ENCODE assay signal across 9 cellular contexts in the genomic region with DNA sequence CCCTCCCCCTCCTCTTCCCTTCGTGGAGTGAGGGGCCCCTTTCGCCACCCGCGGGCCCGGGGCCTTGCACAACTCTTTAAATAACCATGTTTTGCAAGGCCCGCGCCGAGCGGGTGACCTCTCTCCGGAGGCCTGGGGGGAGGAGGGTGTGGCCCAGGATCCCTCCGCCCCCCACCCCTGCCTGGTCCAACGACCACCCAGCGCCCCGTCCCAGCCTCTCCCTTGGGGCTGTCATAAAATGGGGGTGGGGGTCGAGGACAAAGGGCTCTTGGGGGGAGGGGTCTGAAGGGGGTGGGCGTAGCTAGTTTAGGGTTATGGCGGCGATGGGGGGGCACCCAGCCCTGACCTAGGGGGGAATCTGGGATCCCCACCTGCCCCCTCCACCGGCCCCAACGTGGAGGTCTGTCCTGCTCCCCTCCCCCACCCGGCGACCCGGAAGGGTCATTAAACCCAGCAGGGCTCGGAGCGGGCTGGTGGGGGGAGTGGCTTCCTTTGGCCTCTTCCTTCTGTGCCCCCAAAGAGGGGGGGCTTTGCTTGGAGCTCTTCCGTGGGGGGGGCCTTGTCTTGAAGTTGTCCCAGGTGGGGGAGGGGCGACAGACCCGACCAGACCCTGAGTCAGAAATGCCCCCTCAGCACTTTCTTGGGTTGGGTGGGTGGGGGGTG. TPM values are rescaled to one million over a fixed set of nuclear protein-coding genes. Genes with fewer than 3 reads are reported as not detected.
DNase-seq lines count a peak whose midpoint lies in the region; ATAC-seq and TF ChIP-seq lines count a peak whose summit lies in the region.
"Had no signal": no experiment of that assay in that cellular context is flagged by ENCODE, and none has a peak within 500 bp of the region (broad histone marks: within the 10 kb centered on the region; RNA-seq: fewer than 3 reads in every experiment).

No MANE protein-coding gene starts in this region.

- H3K27ac Mint-ChIP-seq in CD4-positive, alpha-beta T cell = no peak overlapping the region
- peak overlapping the region; percentile 74 for H3K27ac Mint-ChIP-seq in memory B cell

- H3K4me1 ChIP-seq in vagina = peaks cover 33% of the 10 kb centered on the region

- POLR2A ChIA-PET in CD4-positive, alpha-beta T cell (lab: Charles Lee) = interaction anchor here (0.7 kb wide), 1 partner anchor 50 kb away, joined by 3 read pairs; no protein-coding TSS in a partner anchor

- intact Hi-C loops in CD4-positive, alpha-beta T cell (cut with DNase I, micrococcal nuclease) = loop anchor here in 1 of 2 experiments (5.0 kb wide), 1 partner anchor 265 kb away; no protein-coding TSS in a partner anchor
- intact Hi-C loops in vagina (cut with DNase I) = loop anchor here (10.0 kb wide), 1 partner anchor 318 kb away; the partner anchor contains the start of genes ATP5F1D and MIDN

- H3K9me3 ChIP-seq in CD4-positive, alpha-beta T cell (ENCODE audit: control insufficient read depth, low read length) = no peaks in the 10 kb centered on the region
- H3K9me3 ChIP-seq in vagina = no peaks in the 10 kb centered on the region

- TF ChIP-seq EP300 in Ishikawa (IDR thresholded peaks at IDR 0.05; ENCODE audit: borderline replicate concordance) = no peak

- H3K27me3 ChIP-seq in CD4-positive, alpha-beta T cell (ENCODE audit: control insufficient read depth, insufficient read depth, low read length) = no peaks in the 10 kb centered on the region
- H3K27me3 ChIP-seq in vagina = no peaks in the 10 kb centered on the region

- H3K4me1 Mint-ChIP-seq in CD4-positive, alpha-beta T cell (ENCODE audit: low read depth) = peaks cover 2% of the 10 kb centered on the region
- peaks cover 3% of the 10 kb centered on the region for H3K4me1 Mint-ChIP-seq in memory B cell

- no peaks in the 10 kb centered on the region for H3K9me3 Mint-ChIP-seq in CD4-positive, alpha-beta T cell
- no peaks in the 10 kb centered on the region for H3K9me3 Mint-ChIP-seq in memory B cell

- H3K27me3 Mint-ChIP-seq in CD4-positive, alpha-beta T cell = no peaks in the 10 kb centered on the region
- H3K27me3 Mint-ChIP-seq in memory B cell = no peaks in the 10 kb centered on the region

- no peak overlapping the region for H3K27ac ChIP-seq in CD4-positive, alpha-beta T cell (ENCODE audit: low read depth, low read length)
- H3K27ac ChIP-seq in caudate nucleus (ENCODE audit: low read depth, low read length) (peak overlapping the region; percentile 36), vagina (peak overlapping the region; percentile 82)

- peak overlapping the region; percentile 82 for H3K4me3 Mint-ChIP-seq in CD4-positive, alpha-beta T cell
- peak overlapping the region; percentile 86 for H3K4me3 Mint-ChIP-seq in memory B cell

- DNase-seq in CD4-positive, alpha-beta T cell = no peak
- DNase-seq in caudate nucleus (lab: John Stamatoyannopoulos, UW) (no peak), memory B cell (ENCODE audit: low spot score in 2 of 2) (no peak), vagina (ENCODE audit: extremely low spot score in 2 of 2) (no peak), kidney glomerular epithelial cell (lab: John Stamatoyannopoulos, UW) (no peak)

- H3K36me3 ChIP-seq in vagina = no peaks in the 10 kb centered on the region

- TF ChIP-seq RAD21 in Ishikawa (IDR thresholded peaks at IDR 0.05; ENCODE audit: low read depth) = no peak

- no peak for ATAC-seq in CD4-positive, alpha-beta T cell (ENCODE audit: poor library complexity)
- ATAC-seq in memory B cell (ENCODE audit: low read depth) (no peak), GM18870 (IDR thresholded peaks at IDR 0.05; ENCODE audit: unreplicated experiment) (no peak)
- ATAC-seq in activated CD4-positive, CD25-positive, alpha-beta regulatory T cell treated with anti-CD3 and anti-CD28 coated beads, Interleukin-2, amount 50 U/mL, for 24 hours = no peak

- no peaks in the 10 kb centered on the region for H3K36me3 Mint-ChIP-seq in CD4-positive, alpha-beta T cell (ENCODE audit: low read depth)
- H3K36me3 Mint-ChIP-seq in memory B cell = no peaks in the 10 kb centered on the region

- CTCF ChIA-PET in CD4-positive, alpha-beta T cell (lab: Charles Lee) = interaction anchor here (1.2 kb wide), 1 partner anchor 64 kb away, joined by 3 read pairs; no protein-coding TSS in a partner anchor

- no peak for TF ChIP-seq CTCF in CD4-positive, alpha-beta T cell (IDR thresholded peaks at IDR 0.05)
- TF ChIP-seq CTCF in vagina (IDR thresholded peaks at IDR 0.05) = no peak

- H3K4me3 ChIP-seq in vagina = peak overlapping the region; percentile 72 to 87

- no peak for TF ChIP-seq POLR2A in vagina (IDR thresholded peaks at IDR 0.05)

TF ChIP-seq in Ishikawa, 13 proteins besides CTCF, POLR2A, EP300 and RAD21:
- TF ChIP-seq ZBTB7A (IDR thresholded peaks at IDR 0.05; ENCODE audit: low read depth) = 0 out of 2 replicates have a peak, but pooled peaks have one; percentile 60
- TF ChIP-seq YY1 (IDR thresholded peaks at IDR 0.05; ENCODE audit: low read depth) = no peak
- TF ChIP-seq TEAD4 (IDR thresholded peaks at IDR 0.05) = no peak
- no peak for TF ChIP-seq FOXM1 (IDR thresholded peaks at IDR 0.05; ENCODE audit: borderline replicate concordance, low read depth)
- no peak for TF ChIP-seq NFIC (IDR thresholded peaks at IDR 0.05)
- no peak for TF ChIP-seq TAF1 (IDR thresholded peaks at IDR 0.05; ENCODE audit: low read depth)
- no peak for TF ChIP-seq CREB1 (IDR thresholded peaks at IDR 0.05; ENCODE audit: low read depth)
- TF ChIP-seq MAX (IDR thresholded peaks at IDR 0.05) = no peak
- peak; percentile 32; the same call in 1 of the 2 replicates for TF ChIP-seq CEBPB (IDR thresholded peaks at IDR 0.05)
- no peak for TF ChIP-seq REST (IDR thresholded peaks at IDR 0.05; ENCODE audit: low read depth)
- no peak for TF ChIP-seq TCF12 (IDR thresholded peaks at IDR 0.05; ENCODE audit: low read depth)
- TF ChIP-seq EGR1 (IDR thresholded peaks at IDR 0.05) = no peak
- TF ChIP-seq USF1 (IDR thresholded peaks at IDR 0.05) = no peak
TF ChIP-seq in Ishikawa: peak in this region for 2.

RNA-seq across cellular contexts. Expression of gene ARID3A, which starts 1.3 kb away (rescaled TPM):
- 1 to 10 TPM; 3.7 to 4.1 TPM for total RNA-seq in CD4-positive, alpha-beta T cell
- total RNA-seq in vagina = 10.3 TPM

RNA-seq across cellular contexts. Expression of gene KISS1R, which starts 10.0 kb away (rescaled TPM):
- total RNA-seq in CD4-positive, alpha-beta T cell = 1 to 10 TPM; 1.5 to 1.6 TPM
- total RNA-seq in vagina = not detected
- total RNA-seq: HT1080 had no signal

RNA-seq across cellular contexts. Expression of gene R3HDM4, which starts 14.2 kb away (rescaled TPM):
- 100 to 1,000 TPM; 309 to 313 TPM for total RNA-seq in CD4-positive, alpha-beta T cell
- total RNA-seq in vagina = 41.3 TPM

RNA-seq across cellular contexts. Expression of gene RNU6-9, which starts 33.9 kb away (rescaled TPM):
- not detected for total RNA-seq in CD4-positive, alpha-beta T cell
- total RNA-seq in vagina = not detected
- total RNA-seq: HT1080 had no signal

RNA-seq across cellular contexts. Expression of gene MED16, which starts 34.2 kb away (rescaled TPM):
- total RNA-seq in CD4-positive, alpha-beta T cell = 10 to 100 TPM; 25.8 to 30.1 TPM
- 46.9 TPM for total RNA-seq in vagina
